Comparison of ENCODE assay signal across 17 cellular contexts in the genomic region with DNA sequence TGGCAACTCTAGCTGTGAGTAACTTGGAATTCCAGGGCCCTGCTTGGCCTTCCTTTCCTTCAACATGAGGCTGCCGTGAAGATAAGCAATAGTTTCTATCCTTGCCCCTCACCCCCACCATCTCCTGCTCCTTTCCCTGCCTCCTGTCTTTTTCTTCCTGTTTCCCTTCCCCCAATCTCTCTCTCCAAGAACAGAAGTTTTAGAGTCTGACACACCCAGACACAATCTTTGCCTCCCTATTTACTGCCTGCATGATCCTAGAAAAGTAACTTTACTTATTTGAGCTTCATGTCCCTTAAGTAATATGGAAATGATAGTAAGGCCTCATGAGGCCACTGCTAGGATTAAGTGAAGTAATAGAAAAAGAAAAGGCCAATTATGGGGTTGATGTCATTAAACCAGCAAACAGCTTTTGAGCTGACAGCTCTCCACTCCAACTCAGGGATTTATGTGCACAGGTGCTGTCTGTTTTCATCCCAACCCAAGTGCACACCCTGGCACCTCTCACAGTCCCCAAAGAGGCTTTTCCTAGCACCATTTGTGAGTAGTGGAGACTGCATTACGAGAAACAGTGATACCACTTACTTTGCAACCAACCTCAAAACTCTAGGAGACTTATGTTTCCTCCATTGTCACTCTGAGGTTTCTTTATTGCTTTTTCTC.
"Had no signal": no experiment of that assay in that cellular context is flagged by ENCODE, and none has a peak within 500 bp of the region (broad histone marks: within the 10 kb centered on the region; RNA-seq: fewer than 3 reads in every experiment).

No MANE protein-coding gene starts in this region.

- FAIRE-seq: colon had no signal

- H3K27me3 ChIP-seq: testis had no signal

- H3K4me1 ChIP-seq: lower lobe of right lung, parathyroid adenoma, testis had no signal

- H3K36me3 ChIP-seq: brain microvascular endothelial cell, lower lobe of right lung had no signal

- DNase-seq: activated CD4-positive, CD25-positive, alpha-beta regulatory T cell treated with anti-CD3 and anti-CD28 coated beads, Interleukin-2, amount 50 U/mL, for 72 hours; activated CD8-positive, alpha-beta memory T cell treated with anti-CD3 and anti-CD28 coated beads for 24 hours; activated CD8-positive, alpha-beta memory T cell treated with anti-CD3 and anti-CD28 coated beads, Interleukin-2, amount 50 U/mL, for 48 hours; activated effector memory CD4-positive, alpha-beta T cell treated with Interleukin-2 at 50 U/mL for 16 hours; activated naive CD4-positive, alpha-beta T cell treated with anti-CD3 and anti-CD28 coated beads, Interleukin-2, amount 10 ng/mL, durations not matched to agents 7 days and 5 days; activated T-cell treated with anti-CD3 and anti-CD28 coated beads, Interleukin-2, amount 50 U/mL, for 48 hours; aorta; brain microvascular endothelial cell; central memory CD4-positive, alpha-beta T cell; dorsolateral prefrontal cortex; left cardiac atrium; lower lobe of right lung; stimulated activated CD4-positive, alpha-beta T cell treated with anti-CD3 and anti-CD28 coated beads, Interleukin-4, amount 100 ng/mL, for 24 hours; testis had no signal

- H3K9me3 ChIP-seq: lower lobe of right lung, testis had no signal

- H3K4me3 ChIP-seq: dorsolateral prefrontal cortex, lower lobe of right lung, smooth muscle cell, testis had no signal

- H3K27ac ChIP-seq: brain microvascular endothelial cell, dorsolateral prefrontal cortex, lower lobe of right lung, parathyroid adenoma, testis had no signal
